1 cellular context compared by ENCODE assay signal in the genomic region with DNA sequence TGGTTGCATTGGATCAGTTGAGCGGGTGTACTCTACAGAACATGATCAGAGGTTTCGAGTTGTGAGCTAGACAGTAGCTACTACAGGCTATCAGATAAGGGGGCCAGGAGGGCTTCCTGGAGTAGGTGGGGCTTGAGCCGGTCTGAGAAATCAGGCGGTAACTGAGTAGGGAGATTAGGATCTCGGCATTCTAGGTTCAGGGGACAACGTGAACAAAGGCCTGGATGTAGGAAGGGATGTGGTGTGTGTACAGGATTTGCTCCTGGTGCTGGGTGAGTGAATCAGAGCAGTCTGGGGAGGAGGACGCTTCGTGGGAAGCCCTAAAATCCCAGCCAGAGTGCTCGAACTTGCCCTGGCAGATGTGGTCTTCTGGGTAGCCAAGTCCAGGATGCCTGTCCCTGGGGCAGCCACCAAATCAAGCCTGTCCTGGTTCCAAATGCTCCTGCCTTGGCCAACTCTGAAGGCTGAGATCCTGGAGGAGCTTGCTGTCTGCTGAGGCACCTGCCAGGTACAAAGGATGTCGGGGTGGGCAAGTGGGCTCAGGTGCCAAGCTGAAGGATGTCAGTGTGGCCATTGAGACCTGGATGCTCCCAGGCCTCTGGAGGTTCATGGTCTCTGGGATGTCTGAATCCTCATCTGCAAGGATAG.
TF ChIP-seq lines count a peak whose summit lies in the region.

No MANE protein-coding gene starts in this region.

TF ChIP-seq in HepG2, 621 proteins besides CTCF, POLR2A, EP300 and RAD21:
- TF ChIP-seq RCOR2 (CRISPR knock-in tag; IDR thresholded peaks at IDR 0.05) = no peak
- no peak for TF ChIP-seq HNRNPUL1 (IDR thresholded peaks at IDR 0.05; ENCODE audit: low read depth, low read length)
- TF ChIP-seq GATAD2A (CRISPR knock-in tag; IDR thresholded peaks at IDR 0.05) = 0 out of 2 replicates have a peak, but pooled peaks have one; percentile 20
- TF ChIP-seq, protein P1, sequence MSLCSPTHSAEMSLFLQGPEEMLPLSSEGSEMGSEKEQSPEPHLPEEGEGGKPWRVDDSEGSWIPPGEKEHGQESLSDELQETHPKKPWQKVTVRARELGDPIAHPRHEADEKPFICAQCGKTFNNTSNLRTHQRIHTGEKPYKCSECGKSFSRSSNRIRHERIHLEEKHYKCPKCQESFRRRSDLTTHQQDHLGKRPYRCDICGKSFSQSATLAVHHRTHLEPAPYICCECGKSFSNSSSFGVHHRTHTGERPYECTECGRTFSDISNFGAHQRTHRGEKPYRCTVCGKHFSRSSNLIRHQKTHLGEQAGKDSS (CRISPR knock-in tag; IDR thresholded peaks at IDR 0.05; ENCODE audit: borderline replicate concordance, low read depth) = peak; percentile 46; the same call in 1 of the 2 replicates
- 0 out of 2 replicates have a peak, but pooled peaks have one; percentile 12 for TF ChIP-seq HMG20A (CRISPR knock-in tag; IDR thresholded peaks at IDR 0.05; ENCODE audit: borderline replicate concordance)
- TF ChIP-seq ZNF274 (CRISPR knock-in tag; IDR thresholded peaks at IDR 0.05) = 0 out of 2 replicates have a peak, but pooled peaks have one; percentile 10
- TF ChIP-seq ATF7-NPFF (CRISPR knock-in tag; IDR thresholded peaks at IDR 0.05; ENCODE audit: low read depth) = no peak
- TF ChIP-seq ZFP36 (IDR thresholded peaks at IDR 0.05; ENCODE audit: borderline replicate concordance, low read depth, low read length, partially characterized antibody) = peak; percentile 26
- TF ChIP-seq RXRA (CRISPR knock-in tag; IDR thresholded peaks at IDR 0.05) = 0 out of 2 replicates have a peak, but pooled peaks have one; percentile 9
- TF ChIP-seq, protein P2, sequence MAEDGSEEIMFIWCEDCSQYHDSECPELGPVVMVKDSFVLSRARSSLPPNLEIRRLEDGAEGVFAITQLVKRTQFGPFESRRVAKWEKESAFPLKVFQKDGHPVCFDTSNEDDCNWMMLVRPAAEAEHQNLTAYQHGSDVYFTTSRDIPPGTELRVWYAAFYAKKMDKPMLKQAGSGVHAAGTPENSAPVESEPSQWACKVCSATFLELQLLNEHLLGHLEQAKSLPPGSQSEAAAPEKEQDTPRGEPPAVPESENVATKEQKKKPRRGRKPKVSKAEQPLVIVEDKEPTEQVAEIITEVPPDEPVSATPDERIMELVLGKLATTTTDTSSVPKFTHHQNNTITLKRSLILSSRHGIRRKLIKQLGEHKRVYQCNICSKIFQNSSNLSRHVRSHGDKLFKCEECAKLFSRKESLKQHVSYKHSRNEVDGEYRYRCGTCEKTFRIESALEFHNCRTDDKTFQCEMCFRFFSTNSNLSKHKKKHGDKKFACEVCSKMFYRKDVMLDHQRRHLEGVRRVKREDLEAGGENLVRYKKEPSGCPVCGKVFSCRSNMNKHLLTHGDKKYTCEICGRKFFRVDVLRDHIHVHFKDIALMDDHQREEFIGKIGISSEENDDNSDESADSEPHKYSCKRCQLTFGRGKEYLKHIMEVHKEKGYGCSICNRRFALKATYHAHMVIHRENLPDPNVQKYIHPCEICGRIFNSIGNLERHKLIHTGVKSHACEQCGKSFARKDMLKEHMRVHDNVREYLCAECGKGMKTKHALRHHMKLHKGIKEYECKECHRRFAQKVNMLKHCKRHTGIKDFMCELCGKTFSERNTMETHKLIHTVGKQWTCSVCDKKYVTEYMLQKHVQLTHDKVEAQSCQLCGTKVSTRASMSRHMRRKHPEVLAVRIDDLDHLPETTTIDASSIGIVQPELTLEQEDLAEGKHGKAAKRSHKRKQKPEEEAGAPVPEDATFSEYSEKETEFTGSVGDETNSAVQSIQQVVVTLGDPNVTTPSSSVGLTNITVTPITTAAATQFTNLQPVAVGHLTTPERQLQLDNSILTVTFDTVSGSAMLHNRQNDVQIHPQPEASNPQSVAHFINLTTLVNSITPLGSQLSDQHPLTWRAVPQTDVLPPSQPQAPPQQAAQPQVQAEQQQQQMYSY (CRISPR knock-in tag; IDR thresholded peaks at IDR 0.05) = peak; percentile 71; the same call in 1 of the 2 replicates
- no peak for TF ChIP-seq ETV5 (CRISPR knock-in tag; IDR thresholded peaks at IDR 0.05; ENCODE audit: borderline replicate concordance)
- TF ChIP-seq ZNF83 (CRISPR knock-in tag; IDR thresholded peaks at IDR 0.05; ENCODE audit: borderline replicate concordance) = no peak
- TF ChIP-seq ZFY (CRISPR knock-in tag; IDR thresholded peaks at IDR 0.05) = peak; percentile 1; the same call in 1 of the 2 replicates
- TF ChIP-seq, protein P3, sequence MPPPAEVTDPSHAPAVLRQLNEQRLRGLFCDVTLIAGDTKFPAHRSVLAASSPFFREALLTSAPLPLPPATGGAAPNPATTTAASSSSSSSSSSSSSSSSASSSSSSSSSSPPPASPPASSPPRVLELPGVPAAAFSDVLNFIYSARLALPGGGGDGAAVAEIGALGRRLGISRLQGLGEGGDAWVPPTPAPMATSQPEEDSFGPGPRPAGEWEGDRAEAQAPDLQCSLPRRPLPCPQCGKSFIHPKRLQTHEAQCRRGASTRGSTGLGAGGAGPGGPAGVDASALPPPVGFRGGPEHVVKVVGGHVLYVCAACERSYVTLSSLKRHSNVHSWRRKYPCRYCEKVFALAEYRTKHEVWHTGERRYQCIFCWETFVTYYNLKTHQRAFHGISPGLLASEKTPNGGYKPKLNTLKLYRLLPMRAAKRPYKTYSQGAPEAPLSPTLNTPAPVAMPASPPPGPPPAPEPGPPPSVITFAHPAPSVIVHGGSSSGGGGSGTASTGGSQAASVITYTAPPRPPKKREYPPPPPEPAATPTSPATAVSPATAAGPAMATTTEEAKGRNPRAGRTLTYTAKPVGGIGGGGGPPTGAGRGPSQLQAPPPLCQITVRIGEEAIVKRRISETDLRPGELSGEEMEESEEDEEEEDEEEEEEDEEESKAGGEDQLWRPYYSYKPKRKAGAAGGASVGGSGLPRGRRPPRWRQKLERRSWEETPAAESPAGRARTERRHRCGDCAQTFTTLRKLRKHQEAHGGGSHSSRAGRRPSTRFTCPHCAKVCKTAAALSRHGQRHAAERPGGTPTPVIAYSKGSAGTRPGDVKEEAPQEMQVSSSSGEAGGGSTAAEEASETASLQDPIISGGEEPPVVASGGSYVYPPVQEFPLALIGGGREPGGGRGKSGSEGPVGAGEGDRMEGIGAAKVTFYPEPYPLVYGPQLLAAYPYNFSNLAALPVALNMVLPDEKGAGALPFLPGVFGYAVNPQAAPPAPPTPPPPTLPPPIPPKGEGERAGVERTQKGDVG (CRISPR knock-in tag; IDR thresholded peaks at IDR 0.05; ENCODE audit: borderline replicate concordance) = no peak
- no peak for TF ChIP-seq ARNT (IDR thresholded peaks at IDR 0.05)
- TF ChIP-seq RARA (CRISPR knock-in tag; IDR thresholded peaks at IDR 0.05) = peak; percentile 21; the same call in 1 of the 2 replicates
- TF ChIP-seq HDAC2 (CRISPR knock-in tag; IDR thresholded peaks at IDR 0.05) = peak; percentile 20; the same call in 1 of the 2 replicates
- TF ChIP-seq TGIF2 (CRISPR knock-in tag; IDR thresholded peaks at IDR 0.05) = 0 out of 2 replicates have a peak, but pooled peaks have one; percentile 30
- TF ChIP-seq TCF7 (IDR thresholded peaks at IDR 0.05; ENCODE audit: low read depth) = no peak
- TF ChIP-seq GATA4 (IDR thresholded peaks at IDR 0.05; ENCODE audit: borderline replicate concordance, low read depth) = 0 out of 2 replicates have a peak, but pooled peaks have one; percentile 40
- no peak for TF ChIP-seq ZNF780A (CRISPR knock-in tag; IDR thresholded peaks at IDR 0.05)
- TF ChIP-seq SOX13 (IDR thresholded peaks at IDR 0.05) = no peak
- peak in 1 of 2 experiments; percentile 19; a peak in 1 of 4 replicates for TF ChIP-seq SOX13 (CRISPR knock-in tag; conservative IDR thresholded peaks at IDR 0.05 in 1 of 2, IDR thresholded peaks at IDR 0.05 in 1 of 2)
- TF ChIP-seq ZBTB38 (CRISPR knock-in tag; IDR thresholded peaks at IDR 0.05) = no peak
- TF ChIP-seq ZMYM3 (CRISPR knock-in tag; IDR thresholded peaks at IDR 0.05) = peak; percentile 56; the same call in 1 of the 2 replicates
- peak; percentile 25; the same call in 1 of the 2 replicates for TF ChIP-seq TAF1 (CRISPR knock-in tag; IDR thresholded peaks at IDR 0.05)
- no peak for TF ChIP-seq HNF4A (CRISPR knock-in tag; IDR thresholded peaks at IDR 0.05)
- TF ChIP-seq GLI4 (CRISPR knock-in tag; IDR thresholded peaks at IDR 0.05; ENCODE audit: borderline replicate concordance) = no peak
- peak; percentile 15; the same call in 1 of the 2 replicates for TF ChIP-seq ZFX (CRISPR knock-in tag; IDR thresholded peaks at IDR 0.05; ENCODE audit: low read depth)
- peak; percentile 74; the same call in 1 of the 2 replicates for TF ChIP-seq BCL6 (CRISPR knock-in tag; IDR thresholded peaks at IDR 0.05)
- TF ChIP-seq RBM22 (optimal IDR thresholded peaks at IDR 0.05; ENCODE audit: low read length) = no peak
- TF ChIP-seq ETV6 (CRISPR knock-in tag; conservative IDR thresholded peaks at IDR 0.05) = no peak
- TF ChIP-seq, protein P4, sequence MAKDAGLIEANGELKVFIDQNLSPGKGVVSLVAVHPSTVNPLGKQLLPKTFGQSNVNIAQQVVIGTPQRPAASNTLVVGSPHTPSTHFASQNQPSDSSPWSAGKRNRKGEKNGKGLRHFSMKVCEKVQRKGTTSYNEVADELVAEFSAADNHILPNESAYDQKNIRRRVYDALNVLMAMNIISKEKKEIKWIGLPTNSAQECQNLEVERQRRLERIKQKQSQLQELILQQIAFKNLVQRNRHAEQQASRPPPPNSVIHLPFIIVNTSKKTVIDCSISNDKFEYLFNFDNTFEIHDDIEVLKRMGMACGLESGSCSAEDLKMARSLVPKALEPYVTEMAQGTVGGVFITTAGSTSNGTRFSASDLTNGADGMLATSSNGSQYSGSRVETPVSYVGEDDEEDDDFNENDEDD (CRISPR knock-in tag; IDR thresholded peaks at IDR 0.05; ENCODE audit: borderline replicate concordance) = peak; percentile 17; the same call in 1 of the 2 replicates
